ENCODE assay signal across 18 cellular contexts in genomic region chr11:30579776-30580175, GRCh38. TPM values are rescaled to one million over a fixed set of nuclear protein-coding genes. Genes with fewer than 3 reads are reported as not detected.
DNase-seq lines count a peak whose midpoint lies in the region; ATAC-seq and TF ChIP-seq lines count a peak whose summit lies in the region.
"Had no signal": no experiment of that assay in that cellular context is flagged by ENCODE, and none has a peak within 500 bp of the region (broad histone marks: within the 10 kb centered on the region; RNA-seq: fewer than 3 reads in every experiment).

No MANE protein-coding gene starts in this region.

- H3F3A ChIP-seq in MM.1S (ENCODE audit: insufficient read depth, low read length), result peaks cover 5% of the 10 kb centered on the region

- H3K9me2 ChIP-seq in MM.1S (replicated peaks; ENCODE audit: insufficient read depth, low read length), result no peaks in the 10 kb centered on the region

- peak overlapping the region; percentile 38 for H3K4me3 Mint-ChIP-seq in neural crest cell
- H3K4me3 Mint-ChIP-seq: B cell; CD4-positive, alpha-beta memory T cell had no signal

- peaks cover 3% of the 10 kb centered on the region for H3K9me3 Mint-ChIP-seq in neural crest cell

- H3K36me3 ChIP-seq in MM.1S (replicated peaks; ENCODE audit: insufficient read depth, low read length), result no peaks in the 10 kb centered on the region

- no peak overlapping the region for H2AFZ ChIP-seq in MM.1S (ENCODE audit: low read length)
- H2AFZ ChIP-seq: GM23248 had no signal

- DNase-seq in MM.1S (peak; percentile 68), neural crest cell (ENCODE audit: low read depth, low spot score) (no peak), renal cortical epithelial cell (ENCODE audit: low read depth) (peak; percentile 26), 8988T (no peak), mucosa of gallbladder (ENCODE audit: low spot score) (no peak)
- DNase-seq: C1 segment of cervical spinal cord; Calu3; CD4-positive, alpha-beta memory T cell; COR-L47; DMS53; DMS79 treated with DMSO at 0.1 percent for 48 hours; GF-D8; GM23248; H7; HCEC 1CT had no signal

- no peaks in the 10 kb centered on the region for H4K20me1 ChIP-seq in MM.1S (ENCODE audit: insufficient read depth, low read length)

- H3K36me3 Mint-ChIP-seq in neural crest cell (ENCODE audit: low read depth), result no peaks in the 10 kb centered on the region
- H3K36me3 Mint-ChIP-seq: CD4-positive, alpha-beta memory T cell had no signal

- H3K4me3 ChIP-seq in MM.1S (ENCODE audit: low read length), result no peak overlapping the region
- H3K4me3 ChIP-seq: GM23248 had no signal

- no peak overlapping the region for H3K9ac ChIP-seq in MM.1S (ENCODE audit: low read length)
- H3K9ac ChIP-seq: GM23248 had no signal

- no peak overlapping the region for H3K27ac Mint-ChIP-seq in neural crest cell (ENCODE audit: unreplicated experiment)
- H3K27ac Mint-ChIP-seq: B cell; CD4-positive, alpha-beta memory T cell had no signal

- peaks cover 28% of the 10 kb centered on the region for H3K4me1 Mint-ChIP-seq in neural crest cell

- H3K27me3 ChIP-seq in MM.1S (replicated peaks; ENCODE audit: insufficient read depth, low read length), result peaks cover 10% of the 10 kb centered on the region

- peak overlapping the region; percentile 55 for H3K4me2 ChIP-seq in MM.1S (ENCODE audit: low read depth, low read length)

- H3K27ac ChIP-seq in MM.1S (ENCODE audit: low read length), result no peak overlapping the region
- H3K27ac ChIP-seq: GM23248 had no signal

- peaks cover 60% of the 10 kb centered on the region for H3K27me3 Mint-ChIP-seq in neural crest cell (ENCODE audit: low read depth)

- ATAC-seq in GM18909 (IDR thresholded peaks at IDR 0.05; ENCODE audit: poor library complexity, unreplicated experiment), result no peak

- TF ChIP-seq CTCF in MM.1S (IDR thresholded peaks at IDR 0.05; ENCODE audit: low read length), result no peak
- TF ChIP-seq CTCF in neural crest cell (conservative IDR thresholded peaks at IDR 0.05), result no peak

- peaks cover 12% of the 10 kb centered on the region for H3K4me1 ChIP-seq in MM.1S (ENCODE audit: low read length)

- H3K79me2 ChIP-seq in MM.1S (ENCODE audit: low read length), result no peaks in the 10 kb centered on the region

- no peaks in the 10 kb centered on the region for H3K9me3 ChIP-seq in MM.1S (replicated peaks; ENCODE audit: insufficient read depth, low read length)

RNA-seq across cellular contexts. Expression of gene MPPED2, which starts 6.4 kb away (rescaled TPM):
- total RNA-seq in neural crest cell, result 3.1 and 3.2 TPM in 2 replicates
- 0.10 TPM in 1 of 2 replicates, not detected in the other for total RNA-seq in renal cortical epithelial cell
- 5.6 TPM for total RNA-seq in mucosa of gallbladder
- total RNA-seq: Calu3; CD4-positive, alpha-beta memory T cell; G401; GM23248 had no signal

Comparison
In these comparisons a context has a peak if more than half of its experiments do, and no peak if none do; other contexts are left out.
1. DNase-seq: peak in MM.1S (single experiment) and renal cortical epithelial cell (single experiment); none in neural crest cell (single experiment), 8988T (single experiment) and mucosa of gallbladder (single experiment).